Comparison of ENCODE assay signal across 8 cellular contexts in genomic region chr11:34438529-34439507, GRCh38.
DNase-seq lines count a peak whose midpoint lies in the region; ATAC-seq lines count a peak whose summit lies in the region.

TSS of gene CAT (plus strand) at chr11:34438934. CDS start at chr11:34439014, 80 bp downstream.

- peak; percentile 98 for ATAC-seq in GM19023 (IDR thresholded peaks at IDR 0.05; ENCODE audit: unreplicated experiment)
- peak; percentile 98 for ATAC-seq in HG03280 (IDR thresholded peaks at IDR 0.05; ENCODE audit: unreplicated experiment)

- peak; percentile 97 for DNase-seq in AG08396 (ENCODE audit: low spot score)
- peak; percentile 97 for DNase-seq in NCI-H345 (lab: John Stamatoyannopoulos, UW)
- peak; percentile 93 to 96 (median 94) for DNase-seq in activated CD4-positive, CD25-positive, alpha-beta regulatory T cell (lab: John Stamatoyannopoulos, UW)
- DNase-seq in caudate nucleus (lab: John Stamatoyannopoulos, UW): peak; percentile 66 to 98 (median 95)
- peak; percentile 94 for DNase-seq in kidney glomerular epithelial cell (lab: John Stamatoyannopoulos, UW)
- DNase-seq in stimulated activated CD4-positive, alpha-beta T cell treated with anti-CD3 and anti-CD28 coated beads, Interleukin-1b, Interleukin-23, amount 100 ng/mL, for 4 hours (ENCODE audit: low read depth in 2 of 2): peak; percentile 95 to 96

- H3K27ac ChIP-seq in caudate nucleus (ENCODE audit: low read depth, low read length): peak within 1 kb of the TSS; percentile 96

Comparison
In these comparisons a context has a peak if more than half of its experiments do, and no peak if none do; other contexts are left out.
1. Peak in every context shown above with its lines: DNase-seq, ATAC-seq and H3K27ac ChIP-seq.